In the genomic region with DNA sequence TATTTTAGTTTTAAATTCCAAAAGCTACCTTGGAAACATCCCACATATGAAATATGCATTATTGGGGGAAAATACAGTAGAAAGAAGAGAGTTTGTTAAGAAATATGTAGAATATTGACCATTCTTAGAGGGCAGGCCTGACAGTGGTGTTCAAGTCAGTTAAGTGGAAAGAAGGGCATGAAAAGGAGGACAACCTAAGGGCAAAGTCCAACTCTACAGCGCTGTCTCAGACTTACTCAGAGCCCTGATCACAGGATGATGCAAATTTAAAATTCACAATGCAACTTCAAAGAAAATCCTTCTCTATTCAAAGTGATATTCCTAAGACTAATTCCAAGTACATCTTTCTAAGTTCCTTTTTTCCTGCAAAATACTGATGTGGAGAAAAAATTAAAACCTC, we compare ENCODE assay signal across 20 cellular contexts.
A peak's percentile ranks its signal among the peaks of the same experiment; 100 is the strongest.
DNase-seq lines count a peak whose midpoint lies in the region; ATAC-seq and FAIRE-seq lines count a peak whose summit lies in the region.
"Had no signal": no experiment of that assay in that cellular context is flagged by ENCODE, and none has a peak within 500 bp of the region (broad histone marks: within the 10 kb centered on the region; RNA-seq: fewer than 3 reads in every experiment).

No MANE protein-coding gene starts in this region.

- 26 to 70% (median 39%) methylated on average over 1 of the region's 1 CpG for WGBS in small intestine, 3 donors

- H3K9me3 ChIP-seq in small intestine (ENCODE audit: control insufficient read depth, low read depth), result no peaks in the 10 kb centered on the region
- H3K9me3 ChIP-seq: A549, BE2C, SK-N-SH had no signal

- peaks cover 0 to 2% of the 10 kb centered on the region in 2 donors for H3K4me1 ChIP-seq in small intestine (ENCODE audit: control insufficient read depth in 2 of 2, insufficient read depth in 1 of 2, low read depth in 1 of 2, low read length in 1 of 2)
- H3K4me1 ChIP-seq: A549, BE2C had no signal

- H3K27me3 ChIP-seq in small intestine (ENCODE audit: control insufficient read depth in 2 of 2, insufficient read depth in 2 of 2, low read length in 2 of 2), result no peaks in the 10 kb centered on the region
- H3K27me3 ChIP-seq: BE2C had no signal

- DNase-seq in RKO (ENCODE audit: low spot score) (peak; percentile 30), small intestine (peak; percentile 29), mesenteric fat pad (ENCODE audit: low spot score) (no peak)
- DNase-seq: BE2C, DND-41, H9, IMR-90, NCI-H1105, NCI-H2029 treated with DMSO at 0.1 percent for 48 hours, NCI-H2171, NCI-H526 treated with DMSO at 0.1 percent for 48 hours, SIG-M5, SK-N-SH had no signal

- FAIRE-seq in small intestine (lab: Jason Lieb, UNC), result no peak
- FAIRE-seq: A549, GM12891 had no signal

- no peak overlapping the region for H3K27ac ChIP-seq in small intestine (ENCODE audit: low read depth in 1 of 2, low read length in 1 of 2)
- H3K27ac ChIP-seq: A549, KMS-11 had no signal

- H3K36me3 ChIP-seq in small intestine (ENCODE audit: control insufficient read depth in 2 of 2, insufficient read depth in 2 of 2, low read length in 2 of 2), result no peaks in the 10 kb centered on the region
- H3K36me3 ChIP-seq: BE2C had no signal

- ATAC-seq in GM18870 (IDR thresholded peaks at IDR 0.05; ENCODE audit: unreplicated experiment), result peak; percentile 40
- ATAC-seq in HG02588 (IDR thresholded peaks at IDR 0.05; ENCODE audit: unreplicated experiment), result peak; percentile 45
- no peak for ATAC-seq in HG03521 (IDR thresholded peaks at IDR 0.05; ENCODE audit: unreplicated experiment)
- ATAC-seq in GM21515 (IDR thresholded peaks at IDR 0.05; ENCODE audit: unreplicated experiment), result no peak
- ATAC-seq: A549 had no signal

- H3K4me3 ChIP-seq in small intestine (ENCODE audit: low read depth in 1 of 2, low read length in 2 of 2), result no peak overlapping the region
- H3K4me3 ChIP-seq: A549 had no signal

Comparison
In these comparisons a context has a peak if more than half of its experiments do, and no peak if none do; other contexts are left out.
1. ATAC-seq: peak in GM18870 (single experiment) and HG02588 (single experiment); none in HG03521 (single experiment) and GM21515 (single experiment).